In the genomic region with DNA sequence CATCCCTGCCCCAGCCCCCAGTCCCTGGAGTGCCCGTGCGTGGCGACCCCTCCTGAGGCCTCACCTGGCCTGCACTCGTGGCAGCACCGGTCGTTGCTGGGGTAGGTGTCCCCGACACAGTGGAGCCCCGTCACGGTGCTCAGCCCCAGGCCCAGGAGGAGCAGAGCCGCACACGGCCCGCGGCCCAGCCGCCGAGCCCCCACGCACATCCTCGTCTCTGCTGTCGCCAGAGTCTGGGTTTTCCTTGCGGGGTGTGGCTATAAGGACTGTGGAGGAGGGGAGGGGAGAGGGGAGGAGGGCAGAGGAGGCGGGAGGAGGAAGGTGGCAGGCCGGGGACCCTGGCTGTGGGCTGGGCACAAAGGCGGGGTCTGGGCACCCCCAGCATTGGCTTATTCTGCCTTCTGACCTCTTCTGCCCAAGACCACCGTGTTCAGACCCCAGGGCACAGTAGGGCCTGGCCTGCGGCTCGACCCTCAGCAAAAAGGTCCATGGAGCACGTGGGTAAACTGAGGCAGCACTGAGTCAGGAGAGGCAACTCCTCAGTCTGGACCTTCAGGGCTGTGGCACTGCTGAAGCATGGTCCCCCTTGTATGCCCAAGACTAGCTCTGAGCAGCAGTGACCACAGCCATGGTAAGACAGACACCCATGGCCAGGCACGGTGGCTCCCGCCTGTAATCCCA, we compare ENCODE assay signal across 14 cellular contexts. TPM values are rescaled to one million over a fixed set of nuclear protein-coding genes. Genes with fewer than 3 reads are reported as not detected.
DNase-seq lines count a peak whose midpoint lies in the region; TF ChIP-seq lines count a peak whose summit lies in the region.
"Had no signal": no experiment of that assay in that cellular context is flagged by ENCODE, and none has a peak within 500 bp of the region (broad histone marks: within the 10 kb centered on the region; RNA-seq: fewer than 3 reads in every experiment).

A gene (minus strand): TSS at position 235 of the 681 bp plus-strand sequence. CDS start 26 bp downstream, at position 209.

- peak within 1 kb of the TSS; percentile 52 for H3K27ac Mint-ChIP-seq in T-helper 2 cell treated with Interferon-gamma antibody and Interleukin-4, amounts not matched to agents 5 μg/mL and 100 μg/mL, for 36 hours
- peak within 1 kb of the TSS in 2 of 7 donors; percentile 50 to 75 for H3K27ac Mint-ChIP-seq in CD14-positive monocyte

- H3K9me3 Mint-ChIP-seq in T-helper 2 cell treated with Interferon-gamma antibody and Interleukin-4, amounts not matched to agents 5 μg/mL and 100 μg/mL, for 36 hours: no peaks in the 10 kb centered on the region
- H3K9me3 Mint-ChIP-seq in CD14-positive monocyte: peaks cover 0 to 2% (median 0%) of the 10 kb centered on the region in 7 donors

- H3K27me3 Mint-ChIP-seq in T-helper 2 cell treated with Interferon-gamma antibody and Interleukin-4, amounts not matched to agents 5 μg/mL and 100 μg/mL, for 36 hours (ENCODE audit: low read depth): no peaks in the 10 kb centered on the region
- H3K27me3 Mint-ChIP-seq in CD14-positive monocyte (ENCODE audit: low read depth in 3 of 3): peaks cover 25 to 47% (median 36%) of the 10 kb centered on the region in 3 donors

- intact Hi-C loops in CD14-positive monocyte (cut with micrococcal nuclease): no loop called here

- H3K27ac ChIP-seq in coronary artery: no peak within 1 kb of the TSS
- H3K27ac ChIP-seq: epithelial cell of prostate, SJSA1, uterus had no signal

- DNase-seq in T-helper 2 cell treated with Interferon-gamma antibody and Interleukin-4, amounts not matched to agents 5 μg/mL and 100 μg/mL, for 36 hours (ENCODE audit: low spot score): peak; percentile 47
- DNase-seq in coronary artery (ENCODE audit: low spot score) (no peak), NCI-H2029 (lab: John Stamatoyannopoulos, UW) (no peak), SW480 (ENCODE audit: low spot score) (no peak), CD14-positive monocyte (ENCODE audit: low spot score) (no peak), GM19238 (ENCODE audit: insufficient read length, low spot score) (no peak)
- peak; percentile 63 to 69 for DNase-seq in stimulated activated CD4-positive, alpha-beta T cell treated with anti-CD3 and anti-CD28 coated beads, Interleukin-2, amount 100 ng/mL, for 24 hours
- DNase-seq: HCEC 1CT, NCI-H2081, uterus had no signal

- no peak for TF ChIP-seq CTCF in GM12875 (IDR thresholded peaks at IDR 0.05; ENCODE audit: borderline replicate concordance, insufficient read depth, low read depth, low read length)
- no peak for TF ChIP-seq CTCF in coronary artery (IDR thresholded peaks at IDR 0.05)
- no peak for TF ChIP-seq CTCF in CD14-positive monocyte (IDR thresholded peaks at IDR 0.05)

- peak within 1 kb of the TSS; percentile 31 for H3K4me3 ChIP-seq in GM12875 (ENCODE audit: low read depth, low read length)
- H3K4me3 ChIP-seq in coronary artery: peak within 1 kb of the TSS; percentile 50
- H3K4me3 ChIP-seq: SJSA1, smooth muscle cell, uterus had no signal

- H3K36me3 Mint-ChIP-seq in T-helper 2 cell treated with Interferon-gamma antibody and Interleukin-4, amounts not matched to agents 5 μg/mL and 100 μg/mL, for 36 hours (ENCODE audit: low read depth): peaks cover 11% of the 10 kb centered on the region
- H3K36me3 Mint-ChIP-seq in CD14-positive monocyte: peaks cover 21 to 26% of the 10 kb centered on the region in 2 donors

- H3K4me3 Mint-ChIP-seq in T-helper 2 cell treated with Interferon-gamma antibody and Interleukin-4, amounts not matched to agents 5 μg/mL and 100 μg/mL, for 36 hours: peak within 1 kb of the TSS; percentile 64
- H3K4me3 Mint-ChIP-seq in CD14-positive monocyte: peak within 1 kb of the TSS in 1 of 2 donors; percentile 21

- peaks cover 19% of the 10 kb centered on the region for H3K4me1 Mint-ChIP-seq in T-helper 2 cell treated with Interferon-gamma antibody and Interleukin-4, amounts not matched to agents 5 μg/mL and 100 μg/mL, for 36 hours (ENCODE audit: low read depth)
- H3K4me1 Mint-ChIP-seq in CD14-positive monocyte: peaks cover 2% of the 10 kb centered on the region

RNA-seq across cellular contexts. Expression of the gene that starts here (rescaled TPM):
- not detected for polyA plus RNA-seq in CD14-positive monocyte
- polyA plus RNA-seq: smooth muscle cell had no signal

Comparison
In these comparisons a context has a peak if more than half of its experiments do, and no peak if none do; other contexts are left out.
1. DNase-seq: peak in T-helper 2 cell treated with Interferon-gamma antibody and Interleukin-4, amounts not matched to agents 5 μg/mL and 100 μg/mL, for 36 hours (single experiment) and stimulated activated CD4-positive, alpha-beta T cell treated with anti-CD3 and anti-CD28 coated beads, Interleukin-2, amount 100 ng/mL, for 24 hours (2 of 2); none in coronary artery (single experiment), NCI-H2029 (single experiment), SW480 (single experiment), CD14-positive monocyte (single experiment) and GM19238 (single experiment).